7 cellular contexts compared by ENCODE assay signal in genomic region chr21:35597750-35598339, GRCh38.
"Had no signal": no experiment of that assay in that cellular context is flagged by ENCODE, and none has a peak within 500 bp of the region (broad histone marks: within the 10 kb centered on the region; RNA-seq: fewer than 3 reads in every experiment).

No MANE protein-coding gene starts in this region.

- DNase-seq: H7, IMR-90, KBM-7 had no signal

- H3K36me3 ChIP-seq: HAP-1 had no signal

- H3K4me2 ChIP-seq: GM23338 had no signal

- FAIRE-seq: HTR-8/SVneo had no signal

- H3K27ac Mint-ChIP-seq: GM23338 had no signal

- H3K4me3 ChIP-seq: GM23338, HAP-1 had no signal

- H3K4me3 Mint-ChIP-seq: GM23338 had no signal

- ATAC-seq: GM23338, HCT116 had no signal

- H3K9me3 Mint-ChIP-seq: GM23338 had no signal

- H3K4me1 ChIP-seq: HAP-1 had no signal
